Comparison of ENCODE assay signal across 15 cellular contexts in the genomic region with DNA sequence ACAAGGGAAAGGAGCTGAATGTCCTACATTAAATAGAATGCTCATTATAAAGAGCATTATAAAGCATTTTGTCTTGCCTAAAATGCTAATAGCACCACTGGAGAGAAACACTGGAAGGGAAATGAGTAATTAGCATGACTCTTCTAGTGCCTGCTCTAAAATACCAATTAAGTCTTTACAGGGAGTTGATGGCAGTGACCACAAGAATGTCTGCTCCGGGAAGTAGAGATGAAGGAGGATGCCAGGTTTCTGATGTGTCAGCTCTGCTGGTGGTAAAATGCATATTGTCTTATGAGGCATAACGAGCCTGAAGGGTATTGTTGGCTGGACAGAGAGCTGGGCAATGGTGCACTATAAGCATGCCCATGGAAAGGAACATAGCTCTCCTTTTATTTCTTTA. TPM values are rescaled to one million over a fixed set of nuclear protein-coding genes. Genes with fewer than 3 reads are reported as not detected.
DNase-seq lines count a peak whose midpoint lies in the region; ATAC-seq, FAIRE-seq and TF ChIP-seq lines count a peak whose summit lies in the region.
"Had no signal": no experiment of that assay in that cellular context is flagged by ENCODE, and none has a peak within 500 bp of the region (broad histone marks: within the 10 kb centered on the region; RNA-seq: fewer than 3 reads in every experiment).

No MANE protein-coding gene starts in this region.

- no peaks in the 10 kb centered on the region for H3K36me3 Mint-ChIP-seq in endothelial cell (ENCODE audit: low read depth, unreplicated experiment)

- no peaks in the 10 kb centered on the region for H3K4me1 ChIP-seq in heart left ventricle
- H3K4me1 ChIP-seq: breast epithelium, thyroid gland had no signal

- no peak overlapping the region for H3K27ac Mint-ChIP-seq in endothelial cell (ENCODE audit: unreplicated experiment)
- H3K27ac Mint-ChIP-seq: activated B cell treated with CpG ODN at 0.5 μM for 24 hours had no signal

- peak; percentile 98 for DNase-seq in EL
- peak; percentile 13 for DNase-seq in NB4 (ENCODE audit: low read depth)
- peak; percentile 98 for DNase-seq in bronchial epithelial cell (ENCODE audit: low read depth)
- peak; percentile 75 for DNase-seq in myocyte (ENCODE audit: low read depth)
- DNase-seq in heart left ventricle, result no peak
- DNase-seq in endothelial cell (ENCODE audit: low spot score), result no peak
- DNase-seq in iPS-NIHi7 (ENCODE audit: extremely low spot score), result no peak
- DNase-seq in activated effector memory CD4-positive, alpha-beta T cell treated with Interleukin-2 at 50 U/mL for 16 hours, result no peak
- DNase-seq: activated B cell treated with CpG ODN at 0.5 μM for 24 hours; activated T-cell treated with anti-CD3 and anti-CD28 coated beads, Interleukin-2, amount 50 U/mL, for 48 hours; DMS153; retina; thyroid gland had no signal

- 62 to 83% (median 77%) methylated on average over 2 of the region's 2 CpGs for WGBS in heart left ventricle, 4 donors

- peaks cover 0 to 22% (median 4%) of the 10 kb centered on the region in 12 donors for H3K9me3 ChIP-seq in heart left ventricle
- H3K9me3 ChIP-seq: thyroid gland had no signal

- H3K4me3 Mint-ChIP-seq in endothelial cell (ENCODE audit: unreplicated experiment), result no peak overlapping the region
- H3K4me3 Mint-ChIP-seq: activated B cell treated with CpG ODN at 0.5 μM for 24 hours had no signal

- no peaks in the 10 kb centered on the region for H3K4me1 Mint-ChIP-seq in endothelial cell (ENCODE audit: unreplicated experiment)
- H3K4me1 Mint-ChIP-seq: activated B cell treated with CpG ODN at 0.5 μM for 24 hours had no signal

- TF ChIP-seq POLR2A in NB4 (IDR thresholded peaks at IDR 0.05; ENCODE audit: extremely low read depth, insufficient read length) (no peak), heart left ventricle (IDR thresholded peaks at IDR 0.05) (no peak)

- FAIRE-seq in bronchial epithelial cell (lab: Jason Lieb, UNC), result peak; percentile 85

- H3K36me3 ChIP-seq in bronchial epithelial cell (ENCODE audit: control insufficient read depth, insufficient read depth, low read length) (no peaks in the 10 kb centered on the region), heart left ventricle (no peaks in the 10 kb centered on the region)
- H3K36me3 ChIP-seq: breast epithelium, thyroid gland had no signal

- intact Hi-C loops in heart left ventricle (cut with DNase I), result no loop called here

- H3K27me3 Mint-ChIP-seq in endothelial cell (ENCODE audit: unreplicated experiment), result no peaks in the 10 kb centered on the region

- no peak for ATAC-seq in heart left ventricle
- ATAC-seq: Right ventricle myocardium inferior had no signal

- H3K4me3 ChIP-seq in NB4 (ENCODE audit: low read depth, low read length), result no peak overlapping the region
- H3K4me3 ChIP-seq in bronchial epithelial cell (ENCODE audit: low read depth, low read length), result no peak overlapping the region
- H3K4me3 ChIP-seq in heart left ventricle, result no peak overlapping the region
- H3K4me3 ChIP-seq: breast epithelium, thyroid gland had no signal

- no peaks in the 10 kb centered on the region for H3K27me3 ChIP-seq in bronchial epithelial cell (ENCODE audit: control insufficient read depth, insufficient read depth, low read length)
- H3K27me3 ChIP-seq in heart left ventricle, result no peaks in the 10 kb centered on the region
- H3K27me3 ChIP-seq: breast epithelium, thyroid gland had no signal

- H3K9me3 Mint-ChIP-seq in endothelial cell (ENCODE audit: unreplicated experiment), result no peaks in the 10 kb centered on the region

- no peak overlapping the region for H3K27ac ChIP-seq in heart left ventricle
- H3K27ac ChIP-seq: breast epithelium, thyroid gland had no signal

- TF ChIP-seq CTCF in NB4 (IDR thresholded peaks at IDR 0.05; ENCODE audit: low read depth, low read length), result no peak
- TF ChIP-seq CTCF in bronchial epithelial cell (IDR thresholded peaks at IDR 0.05; ENCODE audit: insufficient read depth, low read length, severe bottlenecking), result no peak
- TF ChIP-seq CTCF in heart left ventricle (IDR thresholded peaks at IDR 0.05), result no peak
- TF ChIP-seq CTCF in endothelial cell (IDR thresholded peaks at IDR 0.05; ENCODE audit: unreplicated experiment), result no peak

RNA-seq across cellular contexts. Expression of a gene that starts 49.5 kb away (rescaled TPM):
- total RNA-seq in bronchial epithelial cell (2.6 and 3.2 TPM in 2 replicates), myocyte (28.3 and 46.2 TPM in 2 replicates), heart left ventricle (10 to 100 TPM; 10.5 to 20.7 (median 12.7) TPM), endothelial cell (ENCODE audit: unreplicated experiment) (7.8 TPM)
- 145 TPM for polyA plus RNA-seq in myocyte (2012)
- polyA plus RNA-seq in heart left ventricle, result 1 to 10 TPM; 3.2 to 9.4 TPM
- total RNA-seq: activated B cell treated with CpG ODN at 0.5 μM for 24 hours had no signal

Comparison
In these comparisons a context has a peak if more than half of its experiments do, and no peak if none do; other contexts are left out.
1. DNase-seq: peak in EL (single experiment), NB4 (single experiment), bronchial epithelial cell (single experiment) and myocyte (single experiment); none in heart left ventricle (0 of 5), endothelial cell (single experiment), iPS-NIHi7 (single experiment) and activated effector memory CD4-positive, alpha-beta T cell treated with Interleukin-2 at 50 U/mL for 16 hours (single experiment).